Comparison of ENCODE assay signal across 15 cellular contexts in the genomic region with DNA sequence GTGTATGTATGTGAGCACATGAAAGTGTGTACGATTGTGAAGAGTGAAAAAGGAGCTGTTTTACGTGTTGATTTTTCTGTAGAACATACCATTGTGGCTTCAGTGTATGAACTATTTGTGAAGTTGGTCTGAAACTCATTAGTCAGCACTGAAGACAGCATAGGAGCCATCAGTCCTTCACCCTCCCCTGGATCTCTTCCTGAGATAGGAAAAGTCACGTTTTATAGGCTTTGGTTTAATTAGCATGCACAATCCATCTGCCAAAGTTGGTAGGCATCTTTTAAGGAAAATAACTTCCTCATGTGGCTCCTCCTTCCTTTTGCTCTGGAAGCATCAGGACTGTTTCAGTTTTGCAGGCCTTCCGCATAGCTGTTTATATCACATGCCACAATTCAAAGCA.
"Had no signal": no experiment of that assay in that cellular context is flagged by ENCODE, and none has a peak within 500 bp of the region (broad histone marks: within the 10 kb centered on the region; RNA-seq: fewer than 3 reads in every experiment).

No MANE protein-coding gene starts in this region.

- H3K4me1 ChIP-seq: breast epithelium had no signal

- H3K27ac ChIP-seq: ascending aorta had no signal

- H3K4me3 Mint-ChIP-seq: activated B cell treated with CpG ODN at 0.5 μM for 24 hours; activated CD4-positive, alpha-beta T cell treated with anti-CD3 and anti-CD28 coated beads, Interleukin-2, amount 10 ng/mL, durations not matched to agents 24 days and 14 days; activated T-cell treated with anti-CD3 and anti-CD28 coated beads, Interleukin-2, amount 50 U/mL, for 4 hours; stimulated activated memory B cell treated with anti-CD40 and anti-IgM and Interleukin-4, amounts not matched to agents 10 μg/mL and 1 μg/mL and 100 μg/mL, for 72 hours had no signal

- H3K27me3 Mint-ChIP-seq: activated B cell treated with CpG ODN at 0.5 μM for 24 hours; stimulated activated memory B cell treated with anti-CD40 and anti-IgM and Interleukin-4, amounts not matched to agents 10 μg/mL and 1 μg/mL and 100 μg/mL, for 72 hours had no signal

- H3K9me3 Mint-ChIP-seq: activated B cell treated with CpG ODN at 0.5 μM for 24 hours; activated CD4-positive, alpha-beta T cell treated with anti-CD3 and anti-CD28 coated beads, Interleukin-2, amount 10 ng/mL, durations not matched to agents 24 days and 14 days; activated T-cell treated with anti-CD3 and anti-CD28 coated beads, Interleukin-2, amount 50 U/mL, for 4 hours; stimulated activated memory B cell treated with anti-CD40 and anti-IgM and Interleukin-4, amounts not matched to agents 10 μg/mL and 1 μg/mL and 100 μg/mL, for 72 hours had no signal

- H3K9me3 ChIP-seq: ascending aorta, breast epithelium had no signal

- H3K36me3 ChIP-seq: breast epithelium had no signal

- H3K4me3 ChIP-seq: ascending aorta, breast epithelium, lung had no signal

- DNase-seq: activated B cell treated with CpG ODN at 0.5 μM for 24 hours; activated CD4-positive, alpha-beta T cell treated with anti-CD3 and anti-CD28 coated beads, Interleukin-2, amount 10 ng/mL, durations not matched to agents 24 days and 14 days; activated gamma-delta T cell; activated T-cell treated with anti-CD3 and anti-CD28 coated beads, Interleukin-2, amount 50 U/mL, for 4 hours; cerebellar nuclear complex; effector memory CD4-positive, alpha-beta T cell; left colon; nucleus accumbens; posterior cingulate gyrus; stimulated activated CD4-positive, alpha-beta T cell treated with anti-CD3 and anti-CD28 coated beads, Interleukin-2, amount 100 ng/mL, for 48 hours; T-helper 2 cell had no signal

- H3K27me3 ChIP-seq: ascending aorta, breast epithelium had no signal

- H3K27ac Mint-ChIP-seq: activated B cell treated with CpG ODN at 0.5 μM for 24 hours; activated CD4-positive, alpha-beta T cell treated with anti-CD3 and anti-CD28 coated beads, Interleukin-2, amount 10 ng/mL, durations not matched to agents 24 days and 14 days; stimulated activated memory B cell treated with anti-CD40 and anti-IgM and Interleukin-4, amounts not matched to agents 10 μg/mL and 1 μg/mL and 100 μg/mL, for 72 hours had no signal
